In genomic region chrX:68180501-68181061, GRCh38 we compare ENCODE assay signal across 21 cellular contexts.
DNase-seq lines count a peak whose midpoint lies in the region; ATAC-seq, FAIRE-seq and TF ChIP-seq lines count a peak whose summit lies in the region.
"Had no signal": no experiment of that assay in that cellular context is flagged by ENCODE, and none has a peak within 500 bp of the region (broad histone marks: within the 10 kb centered on the region; RNA-seq: fewer than 3 reads in every experiment).

No MANE protein-coding gene starts in this region.

- ATAC-seq in A549 (no peak), T-cell (replicated peaks in 1 of 4) (peak in 3 of 4 experiments; percentile 26 to 60 (median 31)), HG02885 (IDR thresholded peaks at IDR 0.05; ENCODE audit: poor library complexity, unreplicated experiment) (no peak)
- ATAC-seq in activated CD8-positive, alpha-beta T cell treated with anti-CD3 and anti-CD28 coated beads, Interleukin-2, amount 10 ng/mL, durations not matched to agents 7 days and 5 days = no peak

- in situ Hi-C loops in ACHN (cut with HindIII; ENCODE audit: low pct_ligation_motif_present, low pct_unique_long_range_greater_than_20kb, low sequenced_read_pairs) = no loop called here

- no peak for TF ChIP-seq EP300 in A549 (IDR thresholded peaks at IDR 0.05)

- peak overlapping the region; percentile 52 for H3K27ac Mint-ChIP-seq in T-helper 2 cell treated with Interferon-gamma antibody and Interleukin-4, amounts not matched to agents 5 μg/mL and 100 μg/mL, for 36 hours
- H3K27ac Mint-ChIP-seq in T-cell = peak overlapping the region in 1 of 2 donors; percentile 71
- peak overlapping the region; percentile 52 for H3K27ac Mint-ChIP-seq in activated CD8-positive, alpha-beta T cell treated with anti-CD3 and anti-CD28 coated beads, Interleukin-2, amount 10 ng/mL, durations not matched to agents 7 days and 5 days
- H3K27ac Mint-ChIP-seq: B cell; CD4-positive, alpha-beta T cell had no signal

- TF ChIP-seq RAD21 in A549 (conservative IDR thresholded peaks at IDR 0.05 in 1 of 2, IDR thresholded peaks at IDR 0.05 in 1 of 2) = no peak

- H3K4me1 ChIP-seq in A549 = no peaks in the 10 kb centered on the region
- H3K4me1 ChIP-seq: SJCRH30 had no signal

- peaks cover 16% of the 10 kb centered on the region for H3K36me3 Mint-ChIP-seq in T-helper 2 cell treated with Interferon-gamma antibody and Interleukin-4, amounts not matched to agents 5 μg/mL and 100 μg/mL, for 36 hours (ENCODE audit: low read depth)
- no peaks in the 10 kb centered on the region for H3K36me3 Mint-ChIP-seq in T-cell
- peaks cover 5% of the 10 kb centered on the region for H3K36me3 Mint-ChIP-seq in activated CD8-positive, alpha-beta T cell treated with anti-CD3 and anti-CD28 coated beads, Interleukin-2, amount 10 ng/mL, durations not matched to agents 7 days and 5 days (ENCODE audit: low read depth)

- H3K27ac ChIP-seq in A549 = no peak overlapping the region
- H3K27ac ChIP-seq: 22Rv1, RWPE1, SJCRH30 had no signal

- no peak for TF ChIP-seq POLR2A in A549 (IDR thresholded peaks at IDR 0.05; ENCODE audit: low read length)

- no peak for TF ChIP-seq CTCF in A549 (IDR thresholded peaks at IDR 0.05)

- CTCF ChIA-PET in A549 (lab: Yijun Ruan, JAX) = no interaction called here
- CTCF ChIA-PET in T-cell (lab: Charles Lee) = no interaction called here
- CTCF ChIA-PET in activated CD8-positive, alpha-beta T cell treated with anti-CD3 and anti-CD28 coated beads, Interleukin-2, amount 10 ng/mL, durations not matched to agents 7 days and 5 days (lab: Charles Lee) = no interaction called here

- H3K4me2 ChIP-seq in A549 = no peak overlapping the region

- POLR2A ChIA-PET in A549 (lab: Yijun Ruan, JAX) (no interaction called here), T-cell (lab: Charles Lee) (no interaction called here)
- POLR2A ChIA-PET in activated CD8-positive, alpha-beta T cell treated with anti-CD3 and anti-CD28 coated beads, Interleukin-2, amount 10 ng/mL, durations not matched to agents 7 days and 5 days (lab: Charles Lee) = no interaction called here

- H3K4me3 Mint-ChIP-seq in T-helper 2 cell treated with Interferon-gamma antibody and Interleukin-4, amounts not matched to agents 5 μg/mL and 100 μg/mL, for 36 hours = peak overlapping the region; percentile 48
- peak overlapping the region in 1 of 3 donors; percentile 16 for H3K4me3 Mint-ChIP-seq in T-cell
- H3K4me3 Mint-ChIP-seq in activated CD8-positive, alpha-beta T cell treated with anti-CD3 and anti-CD28 coated beads, Interleukin-2, amount 10 ng/mL, durations not matched to agents 7 days and 5 days = no peak overlapping the region
- H3K4me3 Mint-ChIP-seq: B cell; CD4-positive, alpha-beta T cell had no signal

- H3K9me3 Mint-ChIP-seq in T-helper 2 cell treated with Interferon-gamma antibody and Interleukin-4, amounts not matched to agents 5 μg/mL and 100 μg/mL, for 36 hours = peaks cover 18% of the 10 kb centered on the region
- H3K9me3 Mint-ChIP-seq in T-cell = peaks cover 0 to 2% (median 0%) of the 10 kb centered on the region in 3 donors
- H3K9me3 Mint-ChIP-seq in activated CD8-positive, alpha-beta T cell treated with anti-CD3 and anti-CD28 coated beads, Interleukin-2, amount 10 ng/mL, durations not matched to agents 7 days and 5 days (ENCODE audit: insufficient read depth) = peaks cover 7% of the 10 kb centered on the region

- DNase-seq in T-helper 2 cell treated with Interferon-gamma antibody and Interleukin-4, amounts not matched to agents 5 μg/mL and 100 μg/mL, for 36 hours (ENCODE audit: low spot score) = no peak
- DNase-seq in T-helper 2 cell = no peak
- no peak for DNase-seq in A549 (ENCODE audit: low read depth in 1 of 2, low spot score in 1 of 2)
- no peak for DNase-seq in T-cell
- no peak for DNase-seq in activated CD8-positive, alpha-beta T cell treated with anti-CD3 and anti-CD28 coated beads, Interleukin-2, amount 10 ng/mL, durations not matched to agents 7 days and 5 days
- DNase-seq in ACHN = no peak
- DNase-seq in NCI-H128 (lab: John Stamatoyannopoulos, UW; ENCODE audit: unreplicated experiment) = no peak
- DNase-seq: Calu3; CD4-positive, alpha-beta T cell; NCI-H1105; NCI-H1694; NCI-H2081 treated with DMSO at 0.1 percent for 48 hours; NK-92 treated with Interleukin-12 subunit alpha and Interleukin-12 subunit beta, amount 100 ng/mL, for 24 hours; SJCRH30 had no signal

- no peak overlapping the region for H3K4me3 ChIP-seq in A549
- H3K4me3 ChIP-seq: SJCRH30 had no signal

- 90% methylated on average over 3 of the region's 3 CpGs for WGBS in A549 (ENCODE audit: missing lambda C conversion rate)

- FAIRE-seq in A549 (lab: Jason Lieb, UNC) = peak; percentile 86
- FAIRE-seq: GM12892, GM18507, H1 had no signal

- H3K4me1 Mint-ChIP-seq in T-helper 2 cell treated with Interferon-gamma antibody and Interleukin-4, amounts not matched to agents 5 μg/mL and 100 μg/mL, for 36 hours (ENCODE audit: low read depth) = peaks cover 20% of the 10 kb centered on the region
- peaks cover 15 to 37% (median 17%) of the 10 kb centered on the region in 3 donors for H3K4me1 Mint-ChIP-seq in T-cell
- H3K4me1 Mint-ChIP-seq in activated CD8-positive, alpha-beta T cell treated with anti-CD3 and anti-CD28 coated beads, Interleukin-2, amount 10 ng/mL, durations not matched to agents 7 days and 5 days (ENCODE audit: low read depth) = peaks cover 14% of the 10 kb centered on the region
- H3K4me1 Mint-ChIP-seq: B cell had no signal

- no peaks in the 10 kb centered on the region for H3K9me3 ChIP-seq in A549
- H3K9me3 ChIP-seq: SJCRH30 had no signal

- no peaks in the 10 kb centered on the region for H3K27me3 Mint-ChIP-seq in T-helper 2 cell treated with Interferon-gamma antibody and Interleukin-4, amounts not matched to agents 5 μg/mL and 100 μg/mL, for 36 hours (ENCODE audit: low read depth)
- peaks cover 0 to 9% of the 10 kb centered on the region in 2 donors for H3K27me3 Mint-ChIP-seq in T-cell
- H3K27me3 Mint-ChIP-seq in activated CD8-positive, alpha-beta T cell treated with anti-CD3 and anti-CD28 coated beads, Interleukin-2, amount 10 ng/mL, durations not matched to agents 7 days and 5 days (ENCODE audit: low read depth) = no peaks in the 10 kb centered on the region
- H3K27me3 Mint-ChIP-seq: B cell; CD4-positive, alpha-beta T cell had no signal

TF ChIP-seq in A549, 52 proteins besides CTCF, POLR2A, EP300 and RAD21:
- no peak for TF ChIP-seq GATA3 (IDR thresholded peaks at IDR 0.05; ENCODE audit: borderline replicate concordance)
- TF ChIP-seq PBX3 (IDR thresholded peaks at IDR 0.05) = no peak
- no peak for TF ChIP-seq NFE2L2 (conservative IDR thresholded peaks at IDR 0.05; ENCODE audit: low read length)

Comparison
In these comparisons a context has a peak if more than half of its experiments do, and no peak if none do; other contexts are left out.
1. ATAC-seq: peak in T-cell (3 of 4); none in A549 (0 of 2), activated CD8-positive, alpha-beta T cell treated with anti-CD3 and anti-CD28 coated beads, Interleukin-2, amount 10 ng/mL, durations not matched to agents 7 days and 5 days (single experiment) and HG02885 (single experiment).